ENCODE assay signal across 1 cellular context in genomic region chr13:72545030-72545719, GRCh38.
TF ChIP-seq lines count a peak whose summit lies in the region.

No MANE protein-coding gene starts in this region.

TF ChIP-seq in HepG2, 621 proteins besides CTCF, POLR2A, EP300 and RAD21 (continued from another document and continues in another):
- TF ChIP-seq, protein P1, sequence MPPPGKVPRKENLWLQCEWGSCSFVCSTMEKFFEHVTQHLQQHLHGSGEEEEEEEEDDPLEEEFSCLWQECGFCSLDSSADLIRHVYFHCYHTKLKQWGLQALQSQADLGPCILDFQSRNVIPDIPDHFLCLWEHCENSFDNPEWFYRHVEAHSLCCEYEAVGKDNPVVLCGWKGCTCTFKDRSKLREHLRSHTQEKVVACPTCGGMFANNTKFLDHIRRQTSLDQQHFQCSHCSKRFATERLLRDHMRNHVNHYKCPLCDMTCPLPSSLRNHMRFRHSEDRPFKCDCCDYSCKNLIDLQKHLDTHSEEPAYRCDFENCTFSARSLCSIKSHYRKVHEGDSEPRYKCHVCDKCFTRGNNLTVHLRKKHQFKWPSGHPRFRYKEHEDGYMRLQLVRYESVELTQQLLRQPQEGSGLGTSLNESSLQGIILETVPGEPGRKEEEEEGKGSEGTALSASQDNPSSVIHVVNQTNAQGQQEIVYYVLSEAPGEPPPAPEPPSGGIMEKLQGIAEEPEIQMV (CRISPR knock-in tag; IDR thresholded peaks at IDR 0.05; ENCODE audit: low read depth): no peak
- TF ChIP-seq ZNF563 (CRISPR knock-in tag; IDR thresholded peaks at IDR 0.05) (no peak), XRCC5 (optimal IDR thresholded peaks at IDR 0.05; ENCODE audit: low read length) (no peak), MTF2 (CRISPR knock-in tag; IDR thresholded peaks at IDR 0.05; ENCODE audit: borderline replicate concordance) (no peak), ETV5 (CRISPR knock-in tag; IDR thresholded peaks at IDR 0.05; ENCODE audit: borderline replicate concordance) (peak; percentile 81; the same call in 1 of the 2 replicates), ZSCAN25 (CRISPR knock-in tag; IDR thresholded peaks at IDR 0.05) (no peak), ZNF761 (CRISPR knock-in tag; conservative IDR thresholded peaks at IDR 0.05) (no peak), ZNF574 (CRISPR knock-in tag; IDR thresholded peaks at IDR 0.05) (no peak), TFDP1 (CRISPR knock-in tag; IDR thresholded peaks at IDR 0.05; ENCODE audit: borderline replicate concordance) (no peak), DNMT3B (CRISPR knock-in tag; conservative IDR thresholded peaks at IDR 0.05) (no peak), KLF12 (CRISPR knock-in tag; IDR thresholded peaks at IDR 0.05; ENCODE audit: borderline replicate concordance) (0 out of 2 replicates have a peak, but pooled peaks have one; percentile 38), MLXIP (CRISPR knock-in tag; IDR thresholded peaks at IDR 0.05; ENCODE audit: borderline replicate concordance) (0 out of 2 replicates have a peak, but pooled peaks have one; percentile 27), HDAC2 (CRISPR knock-in tag; IDR thresholded peaks at IDR 0.05) (peak; percentile 78), ZFAT (CRISPR knock-in tag; conservative IDR thresholded peaks at IDR 0.05) (no peak), DBP (CRISPR knock-in tag; IDR thresholded peaks at IDR 0.05; ENCODE audit: not compliant biosample characterization) (no peak), NFIC (IDR thresholded peaks at IDR 0.05; ENCODE audit: low read length) (peak; percentile 85), RBM39 (IDR thresholded peaks at IDR 0.05; ENCODE audit: low read depth, low read length, poor library complexity, severe bottlenecking) (no peak), ZBTB14 (CRISPR knock-in tag; IDR thresholded peaks at IDR 0.05) (no peak), BRD4 (CRISPR knock-in tag; IDR thresholded peaks at IDR 0.05) (0 out of 2 replicates have a peak, but pooled peaks have one; percentile 19), CBX2 (IDR thresholded peaks at IDR 0.05; ENCODE audit: low read depth, low read length) (no peak), CBX2 (CRISPR knock-in tag; IDR thresholded peaks at IDR 0.05; ENCODE audit: low read depth) (no peak), ZNF33B (CRISPR knock-in tag; IDR thresholded peaks at IDR 0.05) (no peak), ZNF350 (CRISPR knock-in tag; IDR thresholded peaks at IDR 0.05; ENCODE audit: borderline replicate concordance, low read depth) (no peak), ZZZ3 (CRISPR knock-in tag; IDR thresholded peaks at IDR 0.05; ENCODE audit: borderline replicate concordance) (no peak), MTERF4 (CRISPR knock-in tag; IDR thresholded peaks at IDR 0.05) (no peak), ZEB1 (IDR thresholded peaks at IDR 0.05; ENCODE audit: insufficient replicate concordance, low read depth) (no peak), TEAD3 (CRISPR knock-in tag; optimal IDR thresholded peaks at IDR 0.05; ENCODE audit: borderline replicate concordance) (peak; percentile 76), ZNF510 (CRISPR knock-in tag; IDR thresholded peaks at IDR 0.05; ENCODE audit: low read depth) (no peak), ZNF768 (CRISPR knock-in tag; IDR thresholded peaks at IDR 0.05) (peak; percentile 92; the same call in 1 of the 2 replicates), ZNF781 (CRISPR knock-in tag; IDR thresholded peaks at IDR 0.05; ENCODE audit: borderline replicate concordance, not compliant biosample characterization) (no peak), TEF (CRISPR knock-in tag; IDR thresholded peaks at IDR 0.05) (no peak), ZFP82 (CRISPR knock-in tag; IDR thresholded peaks at IDR 0.05; ENCODE audit: borderline replicate concordance) (no peak), ZNF367 (CRISPR knock-in tag; IDR thresholded peaks at IDR 0.05; ENCODE audit: borderline replicate concordance) (no peak), PLRG1 (conservative IDR thresholded peaks at IDR 0.05) (no peak)
- TF ChIP-seq, protein P2, sequence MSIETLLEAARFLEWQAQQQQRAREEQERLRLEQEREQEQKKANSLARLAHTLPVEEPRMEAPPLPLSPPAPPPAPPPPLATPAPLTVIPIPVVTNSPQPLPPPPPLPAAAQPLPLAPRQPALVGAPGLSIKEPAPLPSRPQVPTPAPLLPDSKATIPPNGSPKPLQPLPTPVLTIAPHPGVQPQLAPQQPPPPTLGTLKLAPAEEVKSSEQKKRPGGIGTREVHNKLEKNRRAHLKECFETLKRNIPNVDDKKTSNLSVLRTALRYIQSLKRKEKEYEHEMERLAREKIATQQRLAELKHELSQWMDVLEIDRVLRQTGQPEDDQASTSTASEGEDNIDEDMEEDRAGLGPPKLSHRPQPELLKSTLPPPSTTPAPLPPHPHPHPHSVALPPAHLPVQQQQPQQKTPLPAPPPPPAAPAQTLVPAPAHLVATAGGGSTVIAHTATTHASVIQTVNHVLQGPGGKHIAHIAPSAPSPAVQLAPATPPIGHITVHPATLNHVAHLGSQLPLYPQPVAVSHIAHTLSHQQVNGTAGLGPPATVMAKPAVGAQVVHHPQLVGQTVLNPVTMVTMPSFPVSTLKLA (IDR thresholded peaks at IDR 0.05): no peak
- TF ChIP-seq, protein P3, sequence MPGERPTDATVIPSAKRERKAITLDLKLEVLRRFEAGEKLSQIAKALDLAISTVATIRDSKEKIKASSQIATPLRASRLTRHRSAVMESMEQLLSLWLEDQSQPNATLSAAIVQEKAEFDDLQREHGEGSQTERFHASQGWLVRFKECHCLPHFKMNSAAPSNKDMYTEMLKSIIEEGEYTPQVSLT (CRISPR knock-in tag; IDR thresholded peaks at IDR 0.05; ENCODE audit: borderline replicate concordance, low read depth): no peak
- TF ChIP-seq, protein P4, sequence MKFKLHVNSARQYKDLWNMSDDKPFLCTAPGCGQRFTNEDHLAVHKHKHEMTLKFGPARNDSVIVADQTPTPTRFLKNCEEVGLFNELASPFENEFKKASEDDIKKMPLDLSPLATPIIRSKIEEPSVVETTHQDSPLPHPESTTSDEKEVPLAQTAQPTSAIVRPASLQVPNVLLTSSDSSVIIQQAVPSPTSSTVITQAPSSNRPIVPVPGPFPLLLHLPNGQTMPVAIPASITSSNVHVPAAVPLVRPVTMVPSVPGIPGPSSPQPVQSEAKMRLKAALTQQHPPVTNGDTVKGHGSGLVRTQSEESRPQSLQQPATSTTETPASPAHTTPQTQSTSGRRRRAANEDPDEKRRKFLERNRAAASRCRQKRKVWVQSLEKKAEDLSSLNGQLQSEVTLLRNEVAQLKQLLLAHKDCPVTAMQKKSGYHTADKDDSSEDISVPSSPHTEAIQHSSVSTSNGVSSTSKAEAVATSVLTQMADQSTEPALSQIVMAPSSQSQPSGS (CRISPR knock-in tag; IDR thresholded peaks at IDR 0.05): peak; percentile 66; the same call in 1 of the 2 replicates
